Comparison of ENCODE assay signal across 24 cellular contexts in genomic region chr2:191701696-191702095, GRCh38. TPM values are rescaled to one million over a fixed set of nuclear protein-coding genes. Genes with fewer than 3 reads are reported as not detected.
DNase-seq lines count a peak whose midpoint lies in the region; ATAC-seq, FAIRE-seq and TF ChIP-seq lines count a peak whose summit lies in the region.
"Had no signal": no experiment of that assay in that cellular context is flagged by ENCODE, and none has a peak within 500 bp of the region (broad histone marks: within the 10 kb centered on the region; RNA-seq: fewer than 3 reads in every experiment).

No MANE protein-coding gene starts in this region.

- no peaks in the 10 kb centered on the region for H3K36me3 ChIP-seq in neural progenitor cell
- H3K36me3 ChIP-seq: thoracic aorta had no signal

- H3F3A ChIP-seq in neural progenitor cell (ENCODE audit: low read depth) = peaks cover 18% of the 10 kb centered on the region

- H3K36me3 Mint-ChIP-seq in activated T-cell treated with anti-CD3 and anti-CD28 coated beads, Interleukin-2, amount 50 U/mL, for 24 hours (ENCODE audit: low read depth) = peaks cover 39% of the 10 kb centered on the region
- H3K36me3 Mint-ChIP-seq in WTC11 (0 out of 2 replicates have a peak, but pooled peaks cover 3% of the 10 kb centered on the region), neural progenitor cell (no peaks in the 10 kb centered on the region)
- H3K36me3 Mint-ChIP-seq: brain had no signal

- H3K27me3 ChIP-seq in neural progenitor cell = no peaks in the 10 kb centered on the region
- H3K27me3 ChIP-seq: BLaER1 treated with 17β-estradiol and CSF1 and Interleukin-3, amounts not matched to agents 10 nM and 100 nM; left lung had no signal

- no peak overlapping the region for H3K27ac ChIP-seq in neural progenitor cell
- H3K27ac ChIP-seq: A549; BLaER1 treated with 17β-estradiol and CSF1 and Interleukin-3, amounts not matched to agents 10 nM and 100 nM; GM23248; left lung; thoracic aorta had no signal

- TF ChIP-seq CTCF in WTC11 (IDR thresholded peaks at IDR 0.05) = no peak
- TF ChIP-seq CTCF in neural progenitor cell (IDR thresholded peaks at IDR 0.05) = no peak

- H3K4me3 Mint-ChIP-seq in activated T-cell treated with anti-CD3 and anti-CD28 coated beads, Interleukin-2, amount 50 U/mL, for 24 hours = no peak overlapping the region
- H3K4me3 Mint-ChIP-seq in WTC11 = no peak overlapping the region
- H3K4me3 Mint-ChIP-seq in neural progenitor cell = no peak overlapping the region
- H3K4me3 Mint-ChIP-seq: brain; neural crest cell; stimulated activated naive B cell treated with anti-CD40 and anti-IgM and Interleukin-4, amounts not matched to agents 10 μg/mL and 1 μg/mL and 100 μg/mL, for 72 hours had no signal

- no peaks in the 10 kb centered on the region for H3K4me1 Mint-ChIP-seq in activated T-cell treated with anti-CD3 and anti-CD28 coated beads, Interleukin-2, amount 50 U/mL, for 24 hours (ENCODE audit: low read depth)
- H3K4me1 Mint-ChIP-seq in WTC11 = peaks cover 8% of the 10 kb centered on the region
- H3K4me1 Mint-ChIP-seq in neural progenitor cell = peaks cover 15% of the 10 kb centered on the region

- no peak overlapping the region for H3K4me3 ChIP-seq in neural progenitor cell
- H3K4me3 ChIP-seq: A549; BLaER1 treated with 17β-estradiol and CSF1 and Interleukin-3, amounts not matched to agents 10 nM and 100 nM; GM23248; left lung; thoracic aorta had no signal

- H2AFZ ChIP-seq in neural progenitor cell (replicated peaks) = no peak overlapping the region
- H2AFZ ChIP-seq: GM23248 had no signal

- H3K79me2 ChIP-seq in neural progenitor cell (ENCODE audit: low read depth) = no peaks in the 10 kb centered on the region

- POLR2A ChIA-PET in WTC11 (lab: Charles Lee) = no interaction called here

- H3K4me1 ChIP-seq in neural progenitor cell = peaks cover 5% of the 10 kb centered on the region
- H3K4me1 ChIP-seq: A549, left lung had no signal

- H3K9me3 ChIP-seq in neural progenitor cell (ENCODE audit: low read depth) = no peaks in the 10 kb centered on the region
- H3K9me3 ChIP-seq: A549, left lung, thoracic aorta had no signal

- DNase-seq in activated T-cell treated with anti-CD3 and anti-CD28 coated beads, Interleukin-2, amount 50 U/mL, for 24 hours = no peak
- DNase-seq in activated T-cell treated with anti-CD3 and anti-CD28 coated beads, Interleukin-2, amount 50 U/mL, for 1 hour = no peak
- DNase-seq in NCI-H345 treated with DMSO at 0.1 percent for 48 hours (lab: John Stamatoyannopoulos, UW; ENCODE audit: unreplicated experiment) = peak; percentile 79
- DNase-seq in WTC11 (ENCODE audit: low spot score) = no peak
- peak; percentile 18 for DNase-seq in neural progenitor cell (ENCODE audit: low spot score)
- no peak for DNase-seq in HTR-8/SVneo (ENCODE audit: insufficient read length, low spot score)
- no peak for DNase-seq in activated CD4-positive, alpha-beta T cell treated with anti-CD3 and anti-CD28 coated beads, Interleukin-2, amount 50 U/mL, for 48 hours
- DNase-seq: activated CD4-positive, alpha-beta T cell treated with anti-CD3 and anti-CD28 coated beads, Interleukin-2, amount 50 U/mL, for 1 hour; activated CD8-positive, alpha-beta memory T cell treated with anti-CD3 and anti-CD28 coated beads, Interleukin-2, amount 50 U/mL, for 4 hours; activated effector memory CD4-positive, alpha-beta T cell treated with anti-CD3 and anti-CD28 coated beads, Interleukin-2, amount 50 U/mL, for 16 hours; GDM1; GM23248; left lung; MM.1S; NCI-H187 treated with DMSO at 0.1 percent for 48 hours; Right ventricle myocardium superior; stimulated activated naive B cell treated with anti-CD40 and anti-IgM and Interleukin-4, amounts not matched to agents 10 μg/mL and 1 μg/mL and 100 μg/mL, for 72 hours had no signal

- peak overlapping the region; percentile 5 for H3K27ac Mint-ChIP-seq in activated T-cell treated with anti-CD3 and anti-CD28 coated beads, Interleukin-2, amount 50 U/mL, for 24 hours
- H3K27ac Mint-ChIP-seq in WTC11 = no peak overlapping the region
- no peak overlapping the region for H3K27ac Mint-ChIP-seq in neural progenitor cell
- H3K27ac Mint-ChIP-seq: progenitor cell of endocrine pancreas; stimulated activated naive B cell treated with anti-CD40 and anti-IgM and Interleukin-4, amounts not matched to agents 10 μg/mL and 1 μg/mL and 100 μg/mL, for 72 hours had no signal

- no peaks in the 10 kb centered on the region for H3K27me3 Mint-ChIP-seq in activated T-cell treated with anti-CD3 and anti-CD28 coated beads, Interleukin-2, amount 50 U/mL, for 24 hours
- H3K27me3 Mint-ChIP-seq in WTC11 (ENCODE audit: low read depth) = no peaks in the 10 kb centered on the region
- H3K27me3 Mint-ChIP-seq in neural progenitor cell (ENCODE audit: insufficient read depth, low read depth) = peaks cover 2% of the 10 kb centered on the region
- H3K27me3 Mint-ChIP-seq: brain; progenitor cell of endocrine pancreas; stimulated activated naive B cell treated with anti-CD40 and anti-IgM and Interleukin-4, amounts not matched to agents 10 μg/mL and 1 μg/mL and 100 μg/mL, for 72 hours had no signal

- FAIRE-seq in HTR-8/SVneo (lab: Jason Lieb, UNC) = no peak
- FAIRE-seq: A549 had no signal

- no peak overlapping the region for H3K9ac ChIP-seq in neural progenitor cell
- H3K9ac ChIP-seq: BLaER1 treated with 17β-estradiol and CSF1 and Interleukin-3, amounts not matched to agents 10 nM and 100 nM; GM23248 had no signal

- CTCF ChIA-PET in WTC11 (lab: Charles Lee) = interaction anchor here (1.1 to 2.3 kb wide), 4 partner anchors 10 to 163 kb away, joined by 3 to 5 read pairs (median 4); no protein-coding TSS in a partner anchor

- no peak overlapping the region for H3K4me2 ChIP-seq in neural progenitor cell
- H3K4me2 ChIP-seq: A549; BLaER1 treated with 17β-estradiol and CSF1 and Interleukin-3, amounts not matched to agents 10 nM and 100 nM had no signal

- H3K9me3 Mint-ChIP-seq in activated T-cell treated with anti-CD3 and anti-CD28 coated beads, Interleukin-2, amount 50 U/mL, for 24 hours = no peaks in the 10 kb centered on the region
- H3K9me3 Mint-ChIP-seq in WTC11 (peaks cover 21% of the 10 kb centered on the region), neural progenitor cell (no peaks in the 10 kb centered on the region)
- H3K9me3 Mint-ChIP-seq: stimulated activated naive B cell treated with anti-CD40 and anti-IgM and Interleukin-4, amounts not matched to agents 10 μg/mL and 1 μg/mL and 100 μg/mL, for 72 hours had no signal

- no peaks in the 10 kb centered on the region for H4K20me1 ChIP-seq in neural progenitor cell (ENCODE audit: low read depth)

- ATAC-seq in WTC11 (peak; percentile 57), GM21447 (IDR thresholded peaks at IDR 0.05; ENCODE audit: unreplicated experiment) (no peak)
- ATAC-seq: A549; left lung; stimulated activated naive B cell treated with anti-CD40 and anti-IgM and Interleukin-4, amounts not matched to agents 10 μg/mL and 1 μg/mL and 100 μg/mL, for 72 hours had no signal

TF ChIP-seq in WTC11, 78 proteins besides CTCF, POLR2A, EP300 and RAD21:
- TF ChIP-seq RELA (CRISPR knock-in tag; IDR thresholded peaks at IDR 0.05; ENCODE audit: borderline replicate concordance) = no peak
- TF ChIP-seq GABPB1 (CRISPR knock-in tag; IDR thresholded peaks at IDR 0.05) = no peak
- TF ChIP-seq ZNF263 (CRISPR knock-in tag; IDR thresholded peaks at IDR 0.05; ENCODE audit: low read depth) = no peak
- no peak for TF ChIP-seq ZNF317 (CRISPR knock-in tag; IDR thresholded peaks at IDR 0.05; ENCODE audit: borderline replicate concordance, low read depth)

RNA-seq across cellular contexts. Expression of gene NABP1, which starts 23.8 kb away (rescaled TPM):
- total RNA-seq in WTC11 (2021) = 5.2 to 6.3 TPM (median 5.8 TPM) in 3 replicates
- 1.2 and 2.8 TPM in 2 replicates for total RNA-seq in neural progenitor cell (ENCODE audit: low replicate concordance)

Comparison
In these comparisons a context has a peak if more than half of its experiments do, and no peak if none do; other contexts are left out.
1. DNase-seq: peak in NCI-H345 treated with DMSO at 0.1 percent for 48 hours (single experiment) and neural progenitor cell (single experiment); none in activated T-cell treated with anti-CD3 and anti-CD28 coated beads, Interleukin-2, amount 50 U/mL, for 24 hours (single experiment), activated T-cell treated with anti-CD3 and anti-CD28 coated beads, Interleukin-2, amount 50 U/mL, for 1 hour (single experiment), WTC11 (single experiment), HTR-8/SVneo (single experiment) and activated CD4-positive, alpha-beta T cell treated with anti-CD3 and anti-CD28 coated beads, Interleukin-2, amount 50 U/mL, for 48 hours (0 of 2).